8 cellular contexts compared by ENCODE assay signal in the genomic region with DNA sequence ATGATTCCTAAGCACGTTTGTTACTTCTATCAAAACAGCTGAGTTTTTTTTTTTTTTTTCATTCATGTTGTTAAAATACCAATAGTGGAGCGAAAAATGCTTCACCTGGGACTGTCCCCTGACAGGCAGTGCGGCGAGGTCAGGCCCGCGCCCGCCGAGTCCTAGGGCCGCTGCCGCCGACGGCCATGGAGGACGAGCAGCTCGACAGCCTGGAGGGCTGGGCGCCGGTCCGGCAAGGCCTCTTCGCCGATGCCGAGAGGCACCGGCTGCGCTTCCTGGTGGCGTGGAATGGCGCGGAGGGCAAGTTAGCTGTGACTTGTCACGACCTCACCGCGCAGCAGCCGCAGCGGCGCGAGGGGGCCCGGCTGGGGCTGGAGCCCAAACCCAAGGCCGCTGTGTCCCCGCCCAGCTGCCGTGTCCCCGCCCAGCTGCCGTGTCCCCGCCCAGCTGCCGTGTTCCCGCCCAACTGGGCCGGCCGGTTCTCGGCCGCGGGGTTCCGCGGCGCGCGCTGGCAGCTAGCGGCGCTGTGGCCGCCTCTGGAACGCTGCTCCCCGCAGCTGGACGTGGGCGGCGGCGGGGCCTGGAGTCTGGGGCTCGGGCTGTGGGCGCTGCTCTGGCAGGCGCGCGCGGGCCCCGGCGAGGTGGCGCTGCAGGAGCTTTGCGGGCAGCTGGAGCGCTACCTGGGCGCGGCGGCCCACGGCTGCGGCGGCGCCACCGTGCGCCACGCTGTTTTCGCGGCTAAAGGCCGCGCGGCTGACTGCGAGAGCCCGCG. TPM values are rescaled to one million over a fixed set of nuclear protein-coding genes. Genes with fewer than 3 reads are reported as not detected.
DNase-seq lines count a peak whose midpoint lies in the region; ATAC-seq and TF ChIP-seq lines count a peak whose summit lies in the region.
"Not testable (repeated sequence)": the region's sequence is repeated elsewhere in the genome, so short reads cannot be mapped to it uniquely, and the experiment has no call there.

No MANE protein-coding gene starts in this region.

- POLR2A ChIA-PET in activated CD4-positive, alpha-beta T cell treated with anti-CD3 and anti-CD28 coated beads for 36 hours (lab: Charles Lee) = not testable (repeated sequence)

- peak overlapping the region in 1 of 4 donors; percentile 67 for H3K4me3 ChIP-seq in adrenal gland
- H3K4me3 ChIP-seq in iPS DF 6.9 (ENCODE audit: low read length) = peak overlapping the region; percentile 43; the same call in 1 of the 2 replicates
- H3K4me3 ChIP-seq in smooth muscle cell = peak overlapping the region; percentile 61
- peak overlapping the region; percentile 30 for H3K4me3 ChIP-seq in thymus (ENCODE audit: low read length)

- peak; percentile 69 for DNase-seq in activated CD4-positive, alpha-beta T cell treated with anti-CD3 and anti-CD28 coated beads for 36 hours
- DNase-seq in adrenal gland = peak in 6 of 7 donors; percentile 18 to 85 (median 38)
- DNase-seq in iPS DF 6.9 (ENCODE audit: low read depth, low spot score); smooth muscle cell (lab: John Stamatoyannopoulos, UW; ENCODE audit: unreplicated experiment): not testable (repeated sequence)

- H3K4me3 Mint-ChIP-seq in activated CD4-positive, alpha-beta T cell treated with anti-CD3 and anti-CD28 coated beads for 36 hours = not testable (repeated sequence)

- CTCF ChIA-PET in activated CD4-positive, alpha-beta T cell treated with anti-CD3 and anti-CD28 coated beads for 36 hours (lab: Charles Lee) = not testable (repeated sequence)

- H2AFZ ChIP-seq in smooth muscle cell (ENCODE audit: low read depth) = not testable (repeated sequence)

- not testable (repeated sequence) for H3K79me2 ChIP-seq in smooth muscle cell (ENCODE audit: low read depth)

- H3K27ac ChIP-seq in adrenal gland (peak overlapping the region in 3 of 5 donors; percentile 53 to 87 (median 62)), thymus (ENCODE audit: low read depth) (peak overlapping the region; percentile 31)
- not testable (repeated sequence) for H3K27ac ChIP-seq in iPS DF 6.9 (ENCODE audit: low read length); smooth muscle cell (ENCODE audit: low read depth)

- TF ChIP-seq POLR2A in adrenal gland (IDR thresholded peaks at IDR 0.05) = not testable (repeated sequence)

- H3K9ac ChIP-seq in smooth muscle cell (ENCODE audit: low read depth) = not testable (repeated sequence)

- H4K20me1 ChIP-seq in smooth muscle cell (ENCODE audit: low read depth) = not testable (repeated sequence)

- not testable (repeated sequence) for TF ChIP-seq CTCF in adrenal gland (IDR thresholded peaks at IDR 0.05); smooth muscle cell (IDR thresholded peaks at IDR 0.05; ENCODE audit: borderline replicate concordance, insufficient read depth, poor library complexity, severe bottlenecking)

- H3K27me3 ChIP-seq in adrenal gland; iPS DF 6.9 (ENCODE audit: control insufficient read depth, insufficient read depth, low read length); smooth muscle cell (ENCODE audit: low read depth); thymus (ENCODE audit: control insufficient read depth, insufficient read depth): not testable (repeated sequence)

- ATAC-seq in GM18508 (IDR thresholded peaks at IDR 0.05; ENCODE audit: insufficient read depth, unreplicated experiment) (peak; percentile 42), GM21825 (IDR thresholded peaks at IDR 0.05; ENCODE audit: unreplicated experiment) (peak; percentile 85), HG03378 (IDR thresholded peaks at IDR 0.05; ENCODE audit: unreplicated experiment) (peak; percentile 76)
- peak; percentile 87 for ATAC-seq in activated CD4-positive, alpha-beta T cell treated with anti-CD3 and anti-CD28 coated beads for 36 hours

- H3K27ac Mint-ChIP-seq in activated CD4-positive, alpha-beta T cell treated with anti-CD3 and anti-CD28 coated beads for 36 hours = not testable (repeated sequence)

- H3K27me3 Mint-ChIP-seq in activated CD4-positive, alpha-beta T cell treated with anti-CD3 and anti-CD28 coated beads for 36 hours = not testable (repeated sequence)

- H3K4me2 ChIP-seq in smooth muscle cell = peak overlapping the region; percentile 67

- not testable (repeated sequence) for H3K9me3 Mint-ChIP-seq in activated CD4-positive, alpha-beta T cell treated with anti-CD3 and anti-CD28 coated beads for 36 hours (ENCODE audit: low read depth)

- not testable (repeated sequence) for H3F3A ChIP-seq in smooth muscle cell (ENCODE audit: low read depth)

- H3K36me3 ChIP-seq in adrenal gland (replicated peaks in 1 of 2); iPS DF 6.9 (ENCODE audit: control insufficient read depth, insufficient read depth, low read length); smooth muscle cell (ENCODE audit: low read depth); thymus (ENCODE audit: control insufficient read depth, insufficient read depth): not testable (repeated sequence)

- H3K4me1 ChIP-seq in adrenal gland (replicated peaks in 1 of 2); iPS DF 6.9 (ENCODE audit: control insufficient read depth, insufficient read depth, low read length); smooth muscle cell (ENCODE audit: low read depth); thymus (ENCODE audit: control insufficient read depth, insufficient read depth, low read length): not testable (repeated sequence)

- H3K9me3 ChIP-seq in adrenal gland (replicated peaks in 1 of 3); iPS DF 6.9 (ENCODE audit: control insufficient read depth, insufficient read depth, low read length); smooth muscle cell (replicated peaks; ENCODE audit: low read depth); thymus (ENCODE audit: control insufficient read depth): not testable (repeated sequence)

- intact Hi-C loops in activated CD4-positive, alpha-beta T cell treated with anti-CD3 and anti-CD28 coated beads for 36 hours (cut with DNase I, micrococcal nuclease); adrenal gland (cut with DNase I): not testable (repeated sequence)

- H3K36me3 Mint-ChIP-seq in activated CD4-positive, alpha-beta T cell treated with anti-CD3 and anti-CD28 coated beads for 36 hours (ENCODE audit: low read depth) = not testable (repeated sequence)

- H3K4me1 Mint-ChIP-seq in activated CD4-positive, alpha-beta T cell treated with anti-CD3 and anti-CD28 coated beads for 36 hours = not testable (repeated sequence)

- WGBS in adrenal gland, 4 donors = 0 to 2% methylated on average over 18 to 34 of the region's 89 CpGs; no CpG with 5 or more reads in 2 of the 4 donors
- WGBS in iPS DF 6.9 (ENCODE audit: insufficient coverage, insufficient read length) = no CpG with 5 or more reads among the region's 89 CpGs
- WGBS in smooth muscle cell (ENCODE audit: low lambda C conversion rate) = 2% methylated on average over 34 of the region's 89 CpGs
- WGBS in thymus = 1% methylated on average over 47 of the region's 89 CpGs

RNA-seq across cellular contexts. Expression of a gene that starts 56.7 kb away (rescaled TPM):
- total RNA-seq in activated CD4-positive, alpha-beta T cell treated with anti-CD3 and anti-CD28 coated beads for 36 hours = 1 to 10 TPM in 1 of 2 experiments, under 1 TPM in 1; 0.75 to 1.3 TPM
- total RNA-seq in adrenal gland = 1 to 10 TPM in 6 of 8 donors, under 1 TPM in 2; 0.24 to 4.3 (median 2.1) TPM
- 1 to 10 TPM in 2 of 3 donors, under 1 TPM in 1; 0.64 to 4.7 (median 1.1) TPM for polyA plus RNA-seq in adrenal gland
- 0.49 and 0.85 TPM in 2 replicates for total RNA-seq in smooth muscle cell
- 0.18 TPM in 1 of 2 replicates, not detected in the other for polyA plus RNA-seq in smooth muscle cell
- polyA plus RNA-seq in thymus = 0.73 TPM
